In the genomic region with DNA sequence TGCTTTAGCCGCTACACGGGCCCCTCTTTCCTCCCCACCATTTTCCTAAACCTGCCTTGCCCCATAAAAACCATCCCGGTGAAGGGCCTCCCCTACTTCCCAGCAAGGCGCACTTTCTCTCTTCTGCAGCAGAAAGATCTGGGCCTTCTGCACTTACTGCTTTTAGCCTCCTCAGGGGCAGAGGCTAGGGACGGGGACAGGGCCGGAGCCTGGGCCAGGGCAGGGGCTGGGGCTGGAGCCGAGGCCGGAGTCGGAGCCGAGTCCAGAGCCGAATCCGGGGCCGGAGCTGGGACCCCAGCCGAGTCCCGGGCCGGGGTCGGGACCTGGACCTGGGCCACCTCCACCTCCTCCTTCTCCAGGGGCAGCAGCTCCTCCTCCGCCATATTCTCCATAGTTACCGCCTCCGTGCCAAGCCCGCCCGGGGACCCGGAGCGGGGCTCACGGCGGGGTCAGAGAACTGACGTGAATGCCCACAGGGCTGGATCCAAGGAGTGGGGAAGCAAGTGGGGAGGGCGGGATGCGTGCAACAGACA, we compare ENCODE assay signal across 8 cellular contexts. TPM values are rescaled to one million over a fixed set of nuclear protein-coding genes. Genes with fewer than 3 reads are reported as not detected.
DNase-seq lines count a peak whose midpoint lies in the region; ATAC-seq and TF ChIP-seq lines count a peak whose summit lies in the region.

No MANE protein-coding gene starts in this region.

- CTCF ChIA-PET in CD4-positive, alpha-beta T cell (lab: Charles Lee) = interaction anchor here (0.8 kb wide), 1 partner anchor 14 kb away, joined by 3 read pairs; no protein-coding TSS in a partner anchor

- H3K27ac Mint-ChIP-seq in CD4-positive, alpha-beta T cell = peak overlapping the region; percentile 95
- H3K27ac Mint-ChIP-seq in nephron progenitor cell = peak overlapping the region; percentile 99

- WGBS in esophagus, 2 donors = 1% methylated on average over 28 to 29 of the region's 29 CpGs

- ATAC-seq in CD4-positive, alpha-beta T cell (ENCODE audit: poor library complexity) = peak; percentile 33
- ATAC-seq in GM19035 (IDR thresholded peaks at IDR 0.05; ENCODE audit: unreplicated experiment) (peak; percentile 29), HG03159 (IDR thresholded peaks at IDR 0.05; ENCODE audit: unreplicated experiment) (peak; percentile 24), SK-N-SH treated with all-trans-retinoic acid at 6 μM for 48 hours (peak; percentile 60)

- peak overlapping the region; percentile 99 for H3K4me3 Mint-ChIP-seq in CD4-positive, alpha-beta T cell
- peak overlapping the region; percentile 96 for H3K4me3 Mint-ChIP-seq in nephron progenitor cell

- peak in 3 of 10 experiments; percentile 9 to 49 (median 24) for DNase-seq in CD4-positive, alpha-beta T cell
- DNase-seq in nephron progenitor cell = no peak
- no peak for DNase-seq in ACHN
- DNase-seq in NCI-H69 (lab: John Stamatoyannopoulos, UW) = no peak

- POLR2A ChIA-PET in CD4-positive, alpha-beta T cell (lab: Charles Lee) = interaction anchor here (0.7 to 4.2 kb wide), 16 partner anchors 9 to 1219 kb away, joined by 3 to 38 read pairs (median 6); partner anchors contain the start of genes EDEM3, IVNS1ABP, ODR4 and RNF2

- no peaks in the 10 kb centered on the region for H3K27me3 ChIP-seq in CD4-positive, alpha-beta T cell (ENCODE audit: control insufficient read depth, insufficient read depth, low read length)
- H3K27me3 ChIP-seq in esophagus (ENCODE audit: control insufficient read depth in 1 of 2, insufficient read depth in 2 of 2, low read length in 2 of 2) = no peaks in the 10 kb centered on the region

- H3K4me3 ChIP-seq in esophagus (ENCODE audit: low read depth in 1 of 2, low read length in 2 of 2) = peak overlapping the region; percentile 86 to 91

- peaks cover 56% of the 10 kb centered on the region for H3K4me1 Mint-ChIP-seq in CD4-positive, alpha-beta T cell (ENCODE audit: low read depth)
- peaks cover 45% of the 10 kb centered on the region for H3K4me1 Mint-ChIP-seq in nephron progenitor cell

- no peaks in the 10 kb centered on the region for H3K9me3 Mint-ChIP-seq in CD4-positive, alpha-beta T cell
- no peaks in the 10 kb centered on the region for H3K9me3 Mint-ChIP-seq in nephron progenitor cell

- peaks cover 19% of the 10 kb centered on the region for H3K36me3 Mint-ChIP-seq in CD4-positive, alpha-beta T cell (ENCODE audit: low read depth)
- peaks cover under 1% of the 10 kb centered on the region for H3K36me3 Mint-ChIP-seq in nephron progenitor cell (ENCODE audit: low read depth)

- peak overlapping the region; percentile 92 for H3K27ac ChIP-seq in CD4-positive, alpha-beta T cell (ENCODE audit: low read depth, low read length)
- H3K27ac ChIP-seq in esophagus (ENCODE audit: low read depth in 2 of 2, low read length in 1 of 2) = peak overlapping the region; percentile 93 to 95

- H3K4me1 ChIP-seq in esophagus (ENCODE audit: control insufficient read depth in 2 of 2, insufficient read depth in 2 of 2, low read length in 1 of 2) = no peaks in the 10 kb centered on the region

- H3K9me3 ChIP-seq in CD4-positive, alpha-beta T cell (ENCODE audit: control insufficient read depth, low read length) = no peaks in the 10 kb centered on the region
- no peaks in the 10 kb centered on the region for H3K9me3 ChIP-seq in esophagus (ENCODE audit: control insufficient read depth in 2 of 2, insufficient read depth in 1 of 2, low read depth in 1 of 2, low read length in 1 of 2)

- no peaks in the 10 kb centered on the region for H3K36me3 ChIP-seq in esophagus (ENCODE audit: control insufficient read depth in 2 of 2, insufficient read depth in 2 of 2, low read length in 1 of 2)

- in situ Hi-C loops in ACHN (cut with HindIII; ENCODE audit: low pct_ligation_motif_present, low pct_unique_long_range_greater_than_20kb, low sequenced_read_pairs) = loop anchor here (25.0 kb wide), 1 partner anchor 344 kb away; no protein-coding TSS in a partner anchor

- H3K27me3 Mint-ChIP-seq in CD4-positive, alpha-beta T cell = no peaks in the 10 kb centered on the region
- H3K27me3 Mint-ChIP-seq in nephron progenitor cell (ENCODE audit: low read depth, poor library complexity) = peaks cover 8% of the 10 kb centered on the region

- no peak for TF ChIP-seq CTCF in CD4-positive, alpha-beta T cell (IDR thresholded peaks at IDR 0.05)
- no peak for TF ChIP-seq CTCF in nephron progenitor cell (IDR thresholded peaks at IDR 0.05)

- intact Hi-C loops in CD4-positive, alpha-beta T cell (cut with DNase I, micrococcal nuclease) = loop anchor here (2.0 to 10.0 kb wide), 6 partner anchors 109 to 1522 kb away; partner anchors contain the start of genes EDEM3 (in 2 of the 2), ARPC5 (in 1 of the 2), ODR4 (in 1 of the 2) and RNF2 (in 1 of the 2)

TF ChIP-seq in SK-N-SH treated with all-trans-retinoic acid at 6 μM for 48 hours, 23 proteins besides CTCF, POLR2A, EP300 and RAD21:
- no peak for TF ChIP-seq PPARA (CRISPR knock-in tag; IDR thresholded peaks at IDR 0.05; ENCODE audit: borderline replicate concordance)

RNA-seq across cellular contexts. Expression of gene TRMT1L, which starts 0.4 kb away (rescaled TPM):
- 1 to 10 TPM; 2.8 to 4.7 TPM for total RNA-seq in CD4-positive, alpha-beta T cell
- 1 to 10 TPM; 3.8 to 4.9 TPM for polyA plus RNA-seq in esophagus

RNA-seq across cellular contexts. Expression of gene SWT1, which starts 0.6 kb away (rescaled TPM):
- 1 to 10 TPM; 4.1 to 5.3 TPM for total RNA-seq in CD4-positive, alpha-beta T cell
- under 1 TPM; 0.86 TPM for polyA plus RNA-seq in esophagus
